ENCODE assay signal across 22 cellular contexts in the genomic region with DNA sequence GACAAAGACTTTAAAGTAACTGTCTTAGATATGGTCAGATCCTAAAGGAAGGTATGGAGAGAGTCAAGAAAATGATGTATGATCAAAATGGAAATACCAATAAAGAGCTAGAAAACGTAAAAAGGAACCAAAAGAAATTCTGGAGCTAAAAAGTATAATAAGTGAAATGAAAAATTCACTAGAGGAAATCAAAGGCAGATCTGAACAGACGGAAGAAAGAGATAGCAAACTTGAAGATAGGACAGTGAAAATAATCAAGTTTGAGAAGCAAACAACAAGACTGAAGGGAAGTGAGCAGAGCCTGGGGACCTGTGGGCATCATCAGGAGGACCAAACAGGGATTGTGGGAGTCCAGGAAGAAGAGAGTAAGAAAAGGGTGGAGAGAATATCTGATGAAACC.
"Had no signal": no experiment of that assay in that cellular context is flagged by ENCODE, and none has a peak within 500 bp of the region (broad histone marks: within the 10 kb centered on the region; RNA-seq: fewer than 3 reads in every experiment).

No MANE protein-coding gene starts in this region.

- ATAC-seq: esophagus mucosa; gastroesophageal sphincter; heart left ventricle; mucosa of descending colon; naive thymus-derived CD4-positive, alpha-beta T cell; psoas muscle; right cardiac atrium; T-helper 17 cell had no signal

- H3K4me3 ChIP-seq: ascending aorta, gastroesophageal sphincter, heart left ventricle, left ventricle myocardium inferior, mucosa of descending colon, neural progenitor cell, psoas muscle, skin epidermis, tibial nerve had no signal

- H3K4me1 ChIP-seq: ascending aorta, gastroesophageal sphincter, heart left ventricle, neural progenitor cell, tibial nerve had no signal

- H3K4me2 ChIP-seq: neural progenitor cell had no signal

- H3K27ac ChIP-seq: ascending aorta, gastroesophageal sphincter, heart left ventricle, left ventricle myocardium inferior, neural progenitor cell, psoas muscle, skin epidermis, tibial nerve, WERI-Rb-1 had no signal

- H3K27ac Mint-ChIP-seq: activated CD4-positive, alpha-beta memory T cell treated with anti-CD3 and anti-CD28 coated beads for 36 hours; activated naive CD4-positive, alpha-beta T cell treated with anti-CD3 and anti-CD28 coated beads, Interleukin-2, amount 10 ng/mL, durations not matched to agents 7 days and 5 days; neural progenitor cell; stimulated activated naive CD8-positive, alpha-beta T cell treated with anti-CD3 and anti-CD28 coated beads, Interleukin-15, Interleukin-2, amounts not matched to agents 100 ng/mL and 50 ng/mL, for 24 hours; T-helper 17 cell had no signal

- FAIRE-seq: urothelium cell line had no signal

- H2AFZ ChIP-seq: neural progenitor cell had no signal

- H3K27me3 ChIP-seq: ascending aorta, gastroesophageal sphincter, heart left ventricle, neural progenitor cell, tibial nerve had no signal

- H3K9ac ChIP-seq: neural progenitor cell had no signal

- H3K9me3 ChIP-seq: gastroesophageal sphincter had no signal

- DNase-seq: activated CD4-positive, alpha-beta memory T cell treated with anti-CD3 and anti-CD28 coated beads for 36 hours; activated naive CD4-positive, alpha-beta T cell treated with anti-CD3 and anti-CD28 coated beads, Interleukin-2, amount 10 ng/mL, durations not matched to agents 7 days and 5 days; activated T-cell treated with anti-CD3 and anti-CD28 coated beads for 4 hours; cerebellar nuclear complex; cortex of kidney; heart left ventricle; left ventricle myocardium inferior; mammary epithelial cell; mucosa of descending colon; naive thymus-derived CD4-positive, alpha-beta T cell; psoas muscle; right cardiac atrium; T-helper 17 cell; WERI-Rb-1 had no signal
